8 cellular contexts compared by ENCODE assay signal in genomic region chr2:132670104-132670960, GRCh38. TPM values are rescaled to one million over a fixed set of nuclear protein-coding genes. Genes with fewer than 3 reads are reported as not detected.
DNase-seq lines count a peak whose midpoint lies in the region; ATAC-seq and TF ChIP-seq lines count a peak whose summit lies in the region.

A gene with protein sequence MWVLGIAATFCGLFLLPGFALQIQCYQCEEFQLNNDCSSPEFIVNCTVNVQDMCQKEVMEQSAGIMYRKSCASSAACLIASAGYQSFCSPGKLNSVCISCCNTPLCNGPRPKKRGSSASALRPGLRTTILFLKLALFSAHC (minus strand): TSS chr2:132670205. CDS start chr2:132669932, 273 bp downstream.

- H3K27me3 ChIP-seq in ACC112 (ENCODE audit: insufficient read depth, low read length) (peaks cover 48% of the 10 kb centered on the region), KMS-11 (ENCODE audit: insufficient read depth, low read depth) (no peaks in the 10 kb centered on the region), tibial nerve (peaks cover 3 to 33% of the 10 kb centered on the region in 2 donors)

- no peak for TF ChIP-seq EP300 in tibial nerve (IDR thresholded peaks at IDR 0.05)

- H3K79me2 ChIP-seq in ACC112 (ENCODE audit: control insufficient read depth, insufficient read depth, low read length, unreplicated experiment), result no peaks in the 10 kb centered on the region
- H3K79me2 ChIP-seq in KMS-11 (ENCODE audit: insufficient read depth, low read depth), result no peaks in the 10 kb centered on the region

- DNase-seq in choroid plexus epithelial cell (ENCODE audit: low read depth) (peak; percentile 35), lower leg skin (ENCODE audit: low spot score in 2 of 2) (no peak), tibial nerve (ENCODE audit: low spot score in 2 of 2) (peak in 1 of 2 donors; percentile 13), activated gamma-delta T cell (lab: John Stamatoyannopoulos, UW) (no peak)

- WGBS in lower leg skin, 2 donors, result 2 to 3% methylated on average over 19 to 60 of the region's 74 CpGs
- 0 to 1% methylated on average over 38 to 61 of the region's 74 CpGs for WGBS in tibial nerve, 2 donors

- no peaks in the 10 kb centered on the region for H3K9me3 ChIP-seq in tibial nerve

- H3K4me2 ChIP-seq in KMS-11, result peak within 1 kb of the TSS; percentile 60

- no peak within 1 kb of the TSS for H3K9ac ChIP-seq in KMS-11

- peak within 1 kb of the TSS; percentile 71 for H3K4me3 ChIP-seq in ACC112 (ENCODE audit: low read depth, low read length)
- H3K4me3 ChIP-seq in KMS-11 (IDR thresholded peaks at IDR 0.05; ENCODE audit: insufficient read depth, low read depth, low read length), result no peak within 1 kb of the TSS
- H3K4me3 ChIP-seq in choroid plexus epithelial cell (ENCODE audit: low read depth, low read length), result peak within 1 kb of the TSS; percentile 50
- H3K4me3 ChIP-seq in lower leg skin (ENCODE audit: low read depth, poor library complexity, severe bottlenecking), result peak within 1 kb of the TSS; percentile 20
- H3K4me3 ChIP-seq in tibial nerve, result peak within 1 kb of the TSS; percentile 36 to 60 (median 53)

- no peaks in the 10 kb centered on the region for H4K20me1 ChIP-seq in KMS-11 (ENCODE audit: insufficient read depth)

- ATAC-seq in HG02870 (IDR thresholded peaks at IDR 0.05; ENCODE audit: unreplicated experiment) (no peak), GM18870 (IDR thresholded peaks at IDR 0.05; ENCODE audit: unreplicated experiment) (no peak)

- intact Hi-C loops in lower leg skin (cut with DNase I; ENCODE audit: low total_unique reads), result no loop called here

- TF ChIP-seq POLR2A in lower leg skin (IDR thresholded peaks at IDR 0.05) (no peak), tibial nerve (IDR thresholded peaks at IDR 0.05) (no peak)

- H3K36me3 ChIP-seq in ACC112 (ENCODE audit: insufficient read depth, low read length) (no peaks in the 10 kb centered on the region), KMS-11 (ENCODE audit: insufficient read depth) (no peaks in the 10 kb centered on the region), tibial nerve (no peaks in the 10 kb centered on the region)

- H3K27ac ChIP-seq in ACC112 (ENCODE audit: low read depth, low read length), result no peak within 1 kb of the TSS
- H3K27ac ChIP-seq in KMS-11, result no peak within 1 kb of the TSS
- peak within 1 kb of the TSS in 1 of 4 donors; percentile 29 for H3K27ac ChIP-seq in tibial nerve

- H2AFZ ChIP-seq in ACC112 (ENCODE audit: low read length, unreplicated experiment), result peak within 1 kb of the TSS; percentile 22
- H2AFZ ChIP-seq in KMS-11 (ENCODE audit: low read depth), result peak within 1 kb of the TSS; percentile 89

- peaks cover 15% of the 10 kb centered on the region for H3K4me1 ChIP-seq in ACC112 (ENCODE audit: control insufficient read depth, insufficient read depth, low read length, unreplicated experiment)
- H3K4me1 ChIP-seq in KMS-11 (ENCODE audit: low read depth, poor library complexity, severe bottlenecking), result no peaks in the 10 kb centered on the region
- peaks cover 0 to 38% (median 20%) of the 10 kb centered on the region in 4 donors for H3K4me1 ChIP-seq in tibial nerve

- TF ChIP-seq CTCF in KMS-11 (conservative IDR thresholded peaks at IDR 0.05; ENCODE audit: low read depth, low read length) (no peak), choroid plexus epithelial cell (conservative IDR thresholded peaks at IDR 0.05; ENCODE audit: low read depth, low read length) (no peak), lower leg skin (IDR thresholded peaks at IDR 0.05) (no peak), tibial nerve (IDR thresholded peaks at IDR 0.05) (no peak)

RNA-seq across cellular contexts. Expression of the gene that starts here (rescaled TPM):
- under 1 TPM in 1 of 4 donors, not detected in 3; 0.32 TPM for total RNA-seq in lower leg skin
- 1 to 10 TPM in 3 of 4 donors, under 1 TPM in 1; 0.22 to 7.5 (median 2.6) TPM for total RNA-seq in tibial nerve
